ENCODE assay signal across 8 cellular contexts in the genomic region with DNA sequence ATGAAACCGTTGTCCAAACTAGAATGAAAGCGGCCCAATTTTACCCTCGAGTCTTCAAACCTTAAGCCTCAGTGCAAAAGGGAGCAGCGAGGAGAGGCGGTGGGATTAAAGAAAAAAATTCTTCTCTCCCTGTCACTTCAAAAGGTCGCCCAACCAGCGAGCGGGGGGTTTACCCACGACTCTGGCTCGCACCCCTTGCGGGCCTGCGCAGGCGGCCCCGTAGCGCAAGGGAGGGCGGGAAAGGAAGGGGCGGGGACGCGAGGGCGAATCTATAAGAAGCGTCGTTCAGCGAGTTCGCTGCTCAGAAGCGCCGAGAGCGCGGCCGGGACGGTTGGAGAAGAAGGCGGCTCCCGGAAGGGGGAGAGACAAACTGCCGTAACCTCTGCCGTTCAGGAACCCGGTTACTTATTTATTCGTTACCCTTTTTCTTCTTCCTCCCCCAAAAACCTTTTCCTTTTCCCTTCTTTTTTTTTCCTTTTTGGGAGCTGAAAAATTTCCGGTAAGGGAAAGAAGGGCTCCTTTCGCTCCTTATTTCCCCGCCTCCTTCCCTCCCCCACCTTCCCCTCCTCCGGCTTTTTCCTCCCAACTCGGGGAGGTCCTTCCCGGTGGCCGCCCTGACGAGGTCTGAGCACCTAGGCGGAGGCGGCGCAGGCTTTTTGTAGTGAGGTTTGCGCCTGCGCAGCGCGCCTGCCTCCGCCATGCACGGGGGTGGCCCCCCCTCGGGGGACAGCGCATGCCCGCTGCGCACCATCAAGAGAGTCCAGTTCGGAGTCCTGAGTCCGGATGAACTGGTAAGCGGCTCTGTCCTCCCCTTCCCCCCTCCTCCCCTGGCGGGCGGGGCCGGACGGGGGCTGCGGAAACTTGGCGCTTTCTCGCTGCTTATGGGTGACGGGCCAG. TPM values are rescaled to one million over a fixed set of nuclear protein-coding genes. Genes with fewer than 3 reads are reported as not detected.
A peak's percentile ranks its signal among the peaks of the same experiment; 100 is the strongest.
DNase-seq lines count a peak whose midpoint lies in the region; ATAC-seq, FAIRE-seq and TF ChIP-seq lines count a peak whose summit lies in the region.

Gene POLR2A (plus strand): TSS at position 300 of the 897 bp plus-strand sequence.

- no peaks in the 10 kb centered on the region for H3K9me3 Mint-ChIP-seq in progenitor cell of endocrine pancreas (ENCODE audit: low read depth)

- peak; percentile 97 for FAIRE-seq in GM12892 (lab: Jason Lieb, UNC)

- peak within 1 kb of the TSS; percentile 100 for H3K27ac Mint-ChIP-seq in progenitor cell of endocrine pancreas

- peak; percentile 97 for DNase-seq in GM12892 (ENCODE audit: insufficient read length)
- peak; percentile 90 for DNase-seq in NCI-H146 treated with DMSO at 0.1 percent for 48 hours (lab: John Stamatoyannopoulos, UW; ENCODE audit: unreplicated experiment)
- peak; percentile 94 for DNase-seq in amniotic stem cell (lab: John Stamatoyannopoulos, UW)
- peak; percentile 99 for DNase-seq in left cardiac atrium
- DNase-seq in progenitor cell of endocrine pancreas (ENCODE audit: low spot score, unreplicated experiment) = peak; percentile 96
- DNase-seq in ureter (ENCODE audit: low spot score) = peak; percentile 98

- peaks cover 56% of the 10 kb centered on the region for H3K4me1 Mint-ChIP-seq in progenitor cell of endocrine pancreas (ENCODE audit: low read depth)

- intact Hi-C loops in T-helper 1 cell treated with Interleukin-12 subunit alpha and Interleukin-12 subunit beta and Interleukin-4 antibody, amounts not matched to agents 30 ng/mL and 1 ng/mL, for 36 hours (cut with micrococcal nuclease) = loop anchor here (1.0 to 5.0 kb wide), 15 partner anchors 29 to 672 kb away; partner anchors contain the start of genes EIF5A, KCTD11, NEURL4 and PLSCR3
- intact Hi-C loops in left cardiac atrium (cut with DNase I) = loop anchor here in 1 of 2 donors (2.0 kb wide), 1 partner anchor 44 kb away; no protein-coding TSS in a partner anchor

- ATAC-seq in HG02870 (IDR thresholded peaks at IDR 0.05; ENCODE audit: unreplicated experiment) (peak; percentile 62), left cardiac atrium (peak; percentile 83 to 90)

- H3K27me3 Mint-ChIP-seq in progenitor cell of endocrine pancreas = no peaks in the 10 kb centered on the region

- H3K36me3 Mint-ChIP-seq in progenitor cell of endocrine pancreas (ENCODE audit: insufficient read depth) = peaks cover 3% of the 10 kb centered on the region

- no peak for TF ChIP-seq CTCF in progenitor cell of endocrine pancreas (IDR thresholded peaks at IDR 0.05; ENCODE audit: unreplicated experiment)

- peak within 1 kb of the TSS; percentile 97 for H3K4me3 Mint-ChIP-seq in progenitor cell of endocrine pancreas (ENCODE audit: low read depth)

- peak; percentile 100 for TF ChIP-seq POLR2A in GM12892 (IDR thresholded peaks at IDR 0.05; ENCODE audit: low read depth, low read length)

RNA-seq across cellular contexts. Expression of gene POLR2A, which starts in this region (rescaled TPM):
- polyA plus RNA-seq in GM12892 (2012; ENCODE audit: missing spikeins) = 53.1 TPM
- 208 and 222 TPM in 2 replicates for total RNA-seq in T-helper 1 cell treated with Interleukin-12 subunit alpha and Interleukin-12 subunit beta and Interleukin-4 antibody, amounts not matched to agents 30 ng/mL and 1 ng/mL, for 36 hours
- total RNA-seq in left cardiac atrium (10 to 100 TPM; 42.8 to 56.9 TPM), progenitor cell of endocrine pancreas (195 and 210 TPM in 2 replicates), ureter (151 TPM)

Comparison
In these comparisons a context has a peak if more than half of its experiments do, and no peak if none do; other contexts are left out.
1. Peak in every context shown above with its lines: DNase-seq and ATAC-seq.